ENCODE assay signal across 8 cellular contexts in genomic region chr17:58531661-58532554, GRCh38. TPM values are rescaled to one million over a fixed set of nuclear protein-coding genes. Genes with fewer than 3 reads are reported as not detected.
DNase-seq lines count a peak whose midpoint lies in the region; ATAC-seq and TF ChIP-seq lines count a peak whose summit lies in the region.

No MANE protein-coding gene starts in this region.

- no peak overlapping the region for H3K27ac ChIP-seq in CD8-positive, alpha-beta T cell (ENCODE audit: low read depth, low read length)
- H3K27ac ChIP-seq in foreskin keratinocyte (no peak overlapping the region), thymus (ENCODE audit: low read depth) (no peak overlapping the region)

- no peaks in the 10 kb centered on the region for H3K27me3 ChIP-seq in CD8-positive, alpha-beta T cell (ENCODE audit: insufficient read depth, low read length)
- peaks cover 56% of the 10 kb centered on the region for H3K27me3 ChIP-seq in foreskin keratinocyte
- H3K27me3 ChIP-seq in thymus (ENCODE audit: control insufficient read depth, insufficient read depth), result peaks cover 11% of the 10 kb centered on the region

- peak overlapping the region; percentile 50 for H3K4me3 ChIP-seq in CD8-positive, alpha-beta T cell (ENCODE audit: low read depth, low read length)
- peak overlapping the region; percentile 61 for H3K4me3 ChIP-seq in thymus (ENCODE audit: low read length)

- H3K4me1 Mint-ChIP-seq in CD8-positive, alpha-beta T cell (ENCODE audit: low read depth), result peaks cover 5% of the 10 kb centered on the region
- peaks cover 40% of the 10 kb centered on the region for H3K4me1 Mint-ChIP-seq in nephron progenitor cell

- H3K9me3 ChIP-seq in CD8-positive, alpha-beta T cell (ENCODE audit: low read length), result no peaks in the 10 kb centered on the region
- H3K9me3 ChIP-seq in thymus (ENCODE audit: control insufficient read depth), result no peaks in the 10 kb centered on the region

- POLR2A ChIA-PET in CD8-positive, alpha-beta T cell (lab: Charles Lee), result interaction anchor here (0.6 to 2.1 kb wide), 3 partner anchors 13 to 348 kb away, joined by 3 to 8 read pairs (median 3); no protein-coding TSS in a partner anchor

- ATAC-seq in CD8-positive, alpha-beta T cell, result peak; percentile 96
- peak; percentile 59 for ATAC-seq in HG02610 (IDR thresholded peaks at IDR 0.05; ENCODE audit: unreplicated experiment)
- ATAC-seq in foreskin keratinocyte, result peak; percentile 75
- no peak for ATAC-seq in GM18511 (IDR thresholded peaks at IDR 0.05; ENCODE audit: unreplicated experiment)

- no peaks in the 10 kb centered on the region for H3K9me3 Mint-ChIP-seq in CD8-positive, alpha-beta T cell
- H3K9me3 Mint-ChIP-seq in nephron progenitor cell, result no peaks in the 10 kb centered on the region

- H3K36me3 ChIP-seq in CD8-positive, alpha-beta T cell (ENCODE audit: insufficient read depth, low read length), result no peaks in the 10 kb centered on the region
- H3K36me3 ChIP-seq in thymus (ENCODE audit: control insufficient read depth, insufficient read depth), result no peaks in the 10 kb centered on the region

- intact Hi-C loops in CD8-positive, alpha-beta T cell (cut with DNase I, micrococcal nuclease), result loop anchor here in 1 of 2 experiments (1.0 kb wide), 1 partner anchor 14 kb away; no protein-coding TSS in a partner anchor

- peak; percentile 24 to 76 (median 59) for DNase-seq in CD8-positive, alpha-beta T cell
- DNase-seq in OCI-M1 (lab: John Stamatoyannopoulos, UW) (peak; percentile 18), activated gamma-delta T cell treated with Interleukin-2 at 50 U/mL for 16 hours (peak; percentile 51), foreskin keratinocyte (no peak), nephron progenitor cell (peak; percentile 83)

- peak overlapping the region; percentile 77 for H3K4me3 Mint-ChIP-seq in CD8-positive, alpha-beta T cell
- peak overlapping the region; percentile 79 for H3K4me3 Mint-ChIP-seq in nephron progenitor cell

- TF ChIP-seq CTCF in CD8-positive, alpha-beta T cell (IDR thresholded peaks at IDR 0.05), result no peak
- TF ChIP-seq CTCF in foreskin keratinocyte (conservative IDR thresholded peaks at IDR 0.05) (no peak), nephron progenitor cell (IDR thresholded peaks at IDR 0.05) (no peak)

- peaks cover 36% of the 10 kb centered on the region for H3K27me3 Mint-ChIP-seq in CD8-positive, alpha-beta T cell (ENCODE audit: low read depth)
- peaks cover 32% of the 10 kb centered on the region for H3K27me3 Mint-ChIP-seq in nephron progenitor cell (ENCODE audit: low read depth, poor library complexity)

- CTCF ChIA-PET in CD8-positive, alpha-beta T cell (lab: Charles Lee), result interaction anchor here (1.3 to 2.4 kb wide), 2 partner anchors 13 to 16 kb away, joined by 4 to 13 read pairs; no protein-coding TSS in a partner anchor

- H3K4me1 ChIP-seq in CD8-positive, alpha-beta T cell (ENCODE audit: insufficient read depth, low read length), result peaks cover 12% of the 10 kb centered on the region
- H3K4me1 ChIP-seq in foreskin keratinocyte (no peaks in the 10 kb centered on the region), thymus (ENCODE audit: control insufficient read depth, insufficient read depth, low read length) (peaks cover 7% of the 10 kb centered on the region)

- H3K27ac Mint-ChIP-seq in CD8-positive, alpha-beta T cell, result no peak overlapping the region
- H3K27ac Mint-ChIP-seq in nephron progenitor cell, result no peak overlapping the region

- H3K36me3 Mint-ChIP-seq in CD8-positive, alpha-beta T cell, result no peaks in the 10 kb centered on the region
- no peaks in the 10 kb centered on the region for H3K36me3 Mint-ChIP-seq in nephron progenitor cell (ENCODE audit: low read depth)

- 3% methylated on average over 82 of the region's 82 CpGs for WGBS in thymus

RNA-seq across cellular contexts. Expression of gene MTMR4, which starts 17.5 kb away (rescaled TPM):
- 10 to 100 TPM; 22.1 to 27.7 TPM for total RNA-seq in CD8-positive, alpha-beta T cell
- 32.2 and 32.9 TPM in 2 replicates for total RNA-seq in foreskin keratinocyte
- polyA plus RNA-seq in foreskin keratinocyte, result 5.6 and 6.7 TPM in 2 replicates
- polyA plus RNA-seq in thymus, result 17.0 TPM

RNA-seq across cellular contexts. Expression of gene HSF5, which starts 43.7 kb away (rescaled TPM):
- total RNA-seq in CD8-positive, alpha-beta T cell, result 1 to 10 TPM; 1.1 to 1.6 TPM
- total RNA-seq in foreskin keratinocyte, result not detected in 2 replicates
- 0.01 TPM in 2 replicates for polyA plus RNA-seq in foreskin keratinocyte
- 0.91 TPM for polyA plus RNA-seq in thymus

Comparison
In these comparisons a context has a peak if more than half of its experiments do, and no peak if none do; other contexts are left out.
1. DNase-seq: peak in CD8-positive, alpha-beta T cell (7 of 7), OCI-M1 (single experiment), activated gamma-delta T cell treated with Interleukin-2 at 50 U/mL for 16 hours (single experiment) and nephron progenitor cell (single experiment); none in foreskin keratinocyte (0 of 2).